In the genomic region with DNA sequence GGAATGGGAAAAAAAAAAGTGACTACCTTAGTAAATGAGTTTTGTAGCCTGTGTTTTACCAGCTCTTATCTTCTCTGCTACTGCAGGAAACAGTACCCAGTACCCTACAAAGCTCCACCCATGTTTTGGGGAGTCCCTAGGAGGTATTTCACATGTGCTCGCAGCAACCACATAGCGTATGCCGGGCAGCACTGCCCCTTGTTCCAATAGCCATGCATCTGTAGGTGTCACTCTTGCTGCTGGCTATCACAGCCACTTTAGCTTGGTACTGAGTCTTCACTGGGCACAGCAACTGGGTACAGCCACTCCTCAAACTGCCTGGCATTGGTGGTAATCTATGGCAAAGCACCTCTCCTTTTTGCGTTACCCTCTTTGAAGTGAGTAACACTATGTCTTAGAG, we compare ENCODE assay signal across 10 cellular contexts. TPM values are rescaled to one million over a fixed set of nuclear protein-coding genes. Genes with fewer than 3 reads are reported as not detected.
DNase-seq lines count a peak whose midpoint lies in the region; ATAC-seq and TF ChIP-seq lines count a peak whose summit lies in the region.
"Had no signal": no experiment of that assay in that cellular context is flagged by ENCODE, and none has a peak within 500 bp of the region (broad histone marks: within the 10 kb centered on the region; RNA-seq: fewer than 3 reads in every experiment).

No MANE protein-coding gene starts in this region.

- no peak overlapping the region for H3K27ac ChIP-seq in colonic mucosa

- no peaks in the 10 kb centered on the region for H3K9me3 ChIP-seq in colonic mucosa

- H3K4me1 ChIP-seq in colonic mucosa: no peaks in the 10 kb centered on the region

- no peak for TF ChIP-seq CTCF in colonic mucosa (IDR thresholded peaks at IDR 0.05)

- no peaks in the 10 kb centered on the region for H3K27me3 ChIP-seq in colonic mucosa

- H3K36me3 ChIP-seq in colonic mucosa: no peaks in the 10 kb centered on the region

- intact Hi-C loops in colonic mucosa (cut with DNase I): no loop called here

- DNase-seq in activated T-cell treated with anti-CD3 and anti-CD28 coated beads, Interleukin-2, amount 50 U/mL, for 48 hours: peak; percentile 27 to 31
- DNase-seq in activated T-cell treated with anti-CD3 and anti-CD28 coated beads for 4 hours (no peak), NCI-H446 treated with DMSO at 0.1 percent for 48 hours (lab: John Stamatoyannopoulos, UW) (peak; percentile 7), colonic mucosa (peak; percentile 32), NOMO-1 treated with DMSO at 0.1 percent for 48 hours (lab: John Stamatoyannopoulos, UW; ENCODE audit: unreplicated experiment) (no peak)
- peak; percentile 5 for DNase-seq in stimulated activated CD4-positive, alpha-beta T cell treated with anti-CD3 and anti-CD28 coated beads, Interleukin-4, amount 100 ng/mL, for 24 hours
- no peak for DNase-seq in stimulated activated naive CD4-positive, alpha-beta T cell treated with Interleukin-2 at 50 U/mL for 16 hours (lab: John Stamatoyannopoulos, UW)
- DNase-seq: activated CD4-positive, CD25-positive, alpha-beta regulatory T cell treated with anti-CD3 and anti-CD28 coated beads, Interleukin-2, amount 50 U/mL, for 72 hours; small intestine had no signal

- H3K9ac ChIP-seq in colonic mucosa (ENCODE audit: low read depth in 2 of 2, low read length in 2 of 2): no peak overlapping the region

- ATAC-seq in HG03280 (IDR thresholded peaks at IDR 0.05; ENCODE audit: unreplicated experiment): no peak

- no peak overlapping the region for H3K4me3 ChIP-seq in colonic mucosa

RNA-seq across cellular contexts. Expression of gene MDM1, which starts 2.0 kb away (rescaled TPM):
- 10 to 100 TPM in 1 of 2 donors, 1 to 10 TPM in 1; 7.7 to 12.0 TPM for total RNA-seq in colonic mucosa

Comparison
In these comparisons a context has a peak if more than half of its experiments do, and no peak if none do; other contexts are left out.
1. DNase-seq: peak in activated T-cell treated with anti-CD3 and anti-CD28 coated beads, Interleukin-2, amount 50 U/mL, for 48 hours (2 of 2), NCI-H446 treated with DMSO at 0.1 percent for 48 hours (single experiment), colonic mucosa (single experiment) and stimulated activated CD4-positive, alpha-beta T cell treated with anti-CD3 and anti-CD28 coated beads, Interleukin-4, amount 100 ng/mL, for 24 hours (single experiment); none in activated T-cell treated with anti-CD3 and anti-CD28 coated beads for 4 hours (single experiment), NOMO-1 treated with DMSO at 0.1 percent for 48 hours (single experiment) and stimulated activated naive CD4-positive, alpha-beta T cell treated with Interleukin-2 at 50 U/mL for 16 hours (single experiment).